Comparison of ENCODE assay signal across 8 cellular contexts in the genomic region with DNA sequence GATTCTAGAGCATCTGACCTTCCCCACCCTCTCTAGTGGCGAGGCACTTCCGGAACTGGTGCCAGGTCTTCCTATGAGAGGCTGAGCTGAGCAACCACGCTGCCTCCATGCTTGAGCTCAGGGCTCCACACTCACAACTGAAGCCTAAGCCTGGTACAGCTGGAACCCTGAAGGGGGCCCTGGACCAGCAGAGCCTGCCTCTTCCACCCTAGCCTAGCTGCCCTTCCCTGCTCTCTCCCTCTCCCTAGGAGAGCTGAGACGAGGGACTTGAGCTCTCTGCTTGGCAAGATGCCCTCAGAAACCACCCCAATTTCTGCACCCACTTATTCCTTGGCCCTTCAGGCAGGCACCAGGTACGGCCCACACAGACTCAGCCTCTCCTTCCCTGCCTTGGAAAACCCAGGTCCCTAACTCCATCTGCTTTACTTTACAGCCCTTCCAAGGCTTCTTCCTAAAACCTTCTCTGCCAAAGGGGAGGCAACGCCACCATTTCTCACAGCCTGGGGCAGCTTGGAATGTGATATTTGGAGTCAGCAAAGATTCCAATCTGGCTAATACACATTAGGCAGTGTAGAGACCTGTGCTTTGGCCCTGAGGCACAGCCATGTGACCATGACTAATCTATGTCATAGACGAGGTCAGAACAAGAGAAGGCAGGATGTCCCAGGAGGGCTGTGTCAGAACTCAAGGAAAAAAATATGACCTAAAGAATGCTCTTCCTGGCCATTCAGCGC. TPM values are rescaled to one million over a fixed set of nuclear protein-coding genes. Genes with fewer than 3 reads are reported as not detected.
DNase-seq lines count a peak whose midpoint lies in the region; ATAC-seq and TF ChIP-seq lines count a peak whose summit lies in the region.

No MANE protein-coding gene starts in this region.

- H3K4me1 Mint-ChIP-seq in activated CD8-positive, alpha-beta T cell treated with anti-CD3 and anti-CD28 coated beads, Interleukin-2, amount 10 ng/mL, durations not matched to agents 7 days and 5 days (ENCODE audit: low read depth), result peaks cover 39% of the 10 kb centered on the region
- peaks cover 27% of the 10 kb centered on the region for H3K4me1 Mint-ChIP-seq in stimulated activated memory B cell treated with anti-CD40 and anti-IgM and Interleukin-4, amounts not matched to agents 10 μg/mL and 1 μg/mL and 100 μg/mL, for 72 hours

- no peaks in the 10 kb centered on the region for H3K27me3 ChIP-seq in heart right ventricle

- no peak overlapping the region for H3K4me3 Mint-ChIP-seq in activated CD8-positive, alpha-beta T cell treated with anti-CD3 and anti-CD28 coated beads, Interleukin-2, amount 10 ng/mL, durations not matched to agents 7 days and 5 days
- no peak overlapping the region for H3K4me3 Mint-ChIP-seq in stimulated activated memory B cell treated with anti-CD40 and anti-IgM and Interleukin-4, amounts not matched to agents 10 μg/mL and 1 μg/mL and 100 μg/mL, for 72 hours

- TF ChIP-seq CTCF in heart right ventricle (IDR thresholded peaks at IDR 0.05), result no peak

- DNase-seq in AG20443 (ENCODE audit: low spot score) (peak; percentile 92), heart right ventricle (peak in 1 of 2 donors; percentile 47), nucleus accumbens (lab: John Stamatoyannopoulos, UW) (no peak), NCI-H1092 (lab: John Stamatoyannopoulos, UW) (no peak)
- DNase-seq in activated CD8-positive, alpha-beta T cell treated with anti-CD3 and anti-CD28 coated beads, Interleukin-2, amount 10 ng/mL, durations not matched to agents 7 days and 5 days, result no peak

- POLR2A ChIA-PET in activated CD8-positive, alpha-beta T cell treated with anti-CD3 and anti-CD28 coated beads, Interleukin-2, amount 10 ng/mL, durations not matched to agents 7 days and 5 days (lab: Charles Lee), result no interaction called here

- H3K27me3 Mint-ChIP-seq in activated CD8-positive, alpha-beta T cell treated with anti-CD3 and anti-CD28 coated beads, Interleukin-2, amount 10 ng/mL, durations not matched to agents 7 days and 5 days (ENCODE audit: low read depth), result no peaks in the 10 kb centered on the region
- H3K27me3 Mint-ChIP-seq in stimulated activated memory B cell treated with anti-CD40 and anti-IgM and Interleukin-4, amounts not matched to agents 10 μg/mL and 1 μg/mL and 100 μg/mL, for 72 hours, result no peaks in the 10 kb centered on the region

- H3K4me1 ChIP-seq in heart right ventricle, result peaks cover 0 to 38% (median 24%) of the 10 kb centered on the region in 9 donors

- intact Hi-C loops in heart right ventricle (cut with DNase I), result no loop called here

- no peaks in the 10 kb centered on the region for H3K9me3 Mint-ChIP-seq in activated CD8-positive, alpha-beta T cell treated with anti-CD3 and anti-CD28 coated beads, Interleukin-2, amount 10 ng/mL, durations not matched to agents 7 days and 5 days (ENCODE audit: insufficient read depth)
- peaks cover 2% of the 10 kb centered on the region for H3K9me3 Mint-ChIP-seq in stimulated activated memory B cell treated with anti-CD40 and anti-IgM and Interleukin-4, amounts not matched to agents 10 μg/mL and 1 μg/mL and 100 μg/mL, for 72 hours

- H3K9me3 ChIP-seq in heart right ventricle, result no peaks in the 10 kb centered on the region

- peaks cover 79% of the 10 kb centered on the region for H3K36me3 Mint-ChIP-seq in activated CD8-positive, alpha-beta T cell treated with anti-CD3 and anti-CD28 coated beads, Interleukin-2, amount 10 ng/mL, durations not matched to agents 7 days and 5 days (ENCODE audit: low read depth)
- H3K36me3 Mint-ChIP-seq in stimulated activated memory B cell treated with anti-CD40 and anti-IgM and Interleukin-4, amounts not matched to agents 10 μg/mL and 1 μg/mL and 100 μg/mL, for 72 hours, result peaks cover 68% of the 10 kb centered on the region

- H3K27ac Mint-ChIP-seq in activated CD8-positive, alpha-beta T cell treated with anti-CD3 and anti-CD28 coated beads, Interleukin-2, amount 10 ng/mL, durations not matched to agents 7 days and 5 days, result peak overlapping the region; percentile 71
- H3K27ac Mint-ChIP-seq in stimulated activated memory B cell treated with anti-CD40 and anti-IgM and Interleukin-4, amounts not matched to agents 10 μg/mL and 1 μg/mL and 100 μg/mL, for 72 hours, result peak overlapping the region; percentile 67

- peaks cover 0 to 66% (median 8%) of the 10 kb centered on the region in 9 donors for H3K36me3 ChIP-seq in heart right ventricle

- CTCF ChIA-PET in activated CD8-positive, alpha-beta T cell treated with anti-CD3 and anti-CD28 coated beads, Interleukin-2, amount 10 ng/mL, durations not matched to agents 7 days and 5 days (lab: Charles Lee), result interaction anchor here (1.1 kb wide), 1 partner anchor 11 kb away, joined by 3 read pairs; no protein-coding TSS in a partner anchor

- no peak overlapping the region for H3K4me3 ChIP-seq in heart right ventricle

- ATAC-seq in HG02571 (IDR thresholded peaks at IDR 0.05; ENCODE audit: unreplicated experiment) (peak; percentile 49), heart right ventricle (peak; percentile 76 to 90 (median 85)), HG03135 (IDR thresholded peaks at IDR 0.05; ENCODE audit: unreplicated experiment) (no peak)
- ATAC-seq in activated CD8-positive, alpha-beta T cell treated with anti-CD3 and anti-CD28 coated beads, Interleukin-2, amount 10 ng/mL, durations not matched to agents 7 days and 5 days, result peak; percentile 29
- peak; percentile 75 for ATAC-seq in stimulated activated memory B cell treated with anti-CD40 and anti-IgM and Interleukin-4, amounts not matched to agents 10 μg/mL and 1 μg/mL and 100 μg/mL, for 72 hours

- H3K27ac ChIP-seq in heart right ventricle, result peak overlapping the region in 8 of 10 donors; percentile 3 to 66 (median 31)

- 59 to 63% methylated on average over 8 of the region's 8 CpGs for WGBS in heart right ventricle, 2 donors

RNA-seq across cellular contexts. Expression of a gene that starts 18.8 kb away (rescaled TPM):
- total RNA-seq in activated CD8-positive, alpha-beta T cell treated with anti-CD3 and anti-CD28 coated beads, Interleukin-2, amount 10 ng/mL, durations not matched to agents 7 days and 5 days, result 100 to 1,000 TPM; 102 to 109 TPM
- 100 to 1,000 TPM in 9 of 10 donors, 10 to 100 TPM in 1; 93.9 to 141 (median 107) TPM for total RNA-seq in heart right ventricle
- 10 to 100 TPM; 36.4 to 97.8 TPM for polyA plus RNA-seq in heart right ventricle
